13 cellular contexts compared by ENCODE assay signal in genomic region chr2:43134571-43134889, GRCh38.
DNase-seq lines count a peak whose midpoint lies in the region; ATAC-seq and TF ChIP-seq lines count a peak whose summit lies in the region.
"Had no signal": no experiment of that assay in that cellular context is flagged by ENCODE, and none has a peak within 500 bp of the region (broad histone marks: within the 10 kb centered on the region; RNA-seq: fewer than 3 reads in every experiment).

No MANE protein-coding gene starts in this region.

- peaks cover 61% of the 10 kb centered on the region for H3K4me1 ChIP-seq in left ventricle myocardium inferior
- peaks cover 85% of the 10 kb centered on the region for H3K4me1 ChIP-seq in lower lobe of right lung

- TF ChIP-seq CTCF in left ventricle myocardium inferior (IDR thresholded peaks at IDR 0.05; ENCODE audit: borderline replicate concordance) = no peak
- TF ChIP-seq CTCF in lower lobe of right lung (IDR thresholded peaks at IDR 0.05) = no peak

- ATAC-seq in Right ventricle myocardium inferior (no peak), lower lobe of right lung (peak in 1 of 2 donors; percentile 0), GM18867 (IDR thresholded peaks at IDR 0.05; ENCODE audit: unreplicated experiment) (no peak), GM21390 (IDR thresholded peaks at IDR 0.05; ENCODE audit: unreplicated experiment) (no peak)

- no peaks in the 10 kb centered on the region for H3K27me3 Mint-ChIP-seq in activated T-helper 2 cell treated with anti-CD3 and anti-CD28 coated beads, Interferon-gamma antibody, Interleukin-2, Interleukin-4, amounts not matched to agents 10 μg/mL and 5 μg/mL and 100 μg/mL, durations not matched to agents 14 hours and 24 hours and 36 hours (ENCODE audit: low read depth)

- H3K36me3 Mint-ChIP-seq in activated T-helper 2 cell treated with anti-CD3 and anti-CD28 coated beads, Interferon-gamma antibody, Interleukin-2, Interleukin-4, amounts not matched to agents 10 μg/mL and 5 μg/mL and 100 μg/mL, durations not matched to agents 14 hours and 24 hours and 36 hours (ENCODE audit: low read depth) = peaks cover 14% of the 10 kb centered on the region

- H3K27me3 ChIP-seq in left ventricle myocardium inferior (ENCODE audit: low read depth) = no peaks in the 10 kb centered on the region
- no peaks in the 10 kb centered on the region for H3K27me3 ChIP-seq in lower lobe of right lung (ENCODE audit: low read depth)

- H3K36me3 ChIP-seq in left ventricle myocardium inferior (no peaks in the 10 kb centered on the region), lower lobe of right lung (no peaks in the 10 kb centered on the region)

- H3K4me3 ChIP-seq in left ventricle myocardium inferior (no peak overlapping the region), lower lobe of right lung (no peak overlapping the region)
- H3K4me3 ChIP-seq: GM23248 had no signal

- H3K9me3 ChIP-seq in left ventricle myocardium inferior (replicated peaks) (no peaks in the 10 kb centered on the region), lower lobe of right lung (no peaks in the 10 kb centered on the region)

- H3K4me1 Mint-ChIP-seq in activated T-helper 2 cell treated with anti-CD3 and anti-CD28 coated beads, Interferon-gamma antibody, Interleukin-2, Interleukin-4, amounts not matched to agents 10 μg/mL and 5 μg/mL and 100 μg/mL, durations not matched to agents 14 hours and 24 hours and 36 hours (ENCODE audit: low read depth) = peaks cover 82% of the 10 kb centered on the region

- no peaks in the 10 kb centered on the region for H3K9me3 Mint-ChIP-seq in activated T-helper 2 cell treated with anti-CD3 and anti-CD28 coated beads, Interferon-gamma antibody, Interleukin-2, Interleukin-4, amounts not matched to agents 10 μg/mL and 5 μg/mL and 100 μg/mL, durations not matched to agents 14 hours and 24 hours and 36 hours

- no peak overlapping the region for H3K4me3 Mint-ChIP-seq in activated T-helper 2 cell treated with anti-CD3 and anti-CD28 coated beads, Interferon-gamma antibody, Interleukin-2, Interleukin-4, amounts not matched to agents 10 μg/mL and 5 μg/mL and 100 μg/mL, durations not matched to agents 14 hours and 24 hours and 36 hours (ENCODE audit: low read depth)

- intact Hi-C loops in left ventricle myocardium inferior (cut with micrococcal nuclease) (loop anchor here (10.0 kb wide), 2 partner anchors 90 to 310 kb away; partner anchors contain the start of gene ZFP36L2), Right ventricle myocardium inferior (cut with DNase I) (no loop called here), lower lobe of right lung (cut with DNase I) (no loop called here)
- intact Hi-C loops in activated T-helper 2 cell treated with anti-CD3 and anti-CD28 coated beads, Interferon-gamma antibody, Interleukin-2, Interleukin-4, amounts not matched to agents 10 μg/mL and 5 μg/mL and 100 μg/mL, durations not matched to agents 14 hours and 24 hours and 36 hours (cut with micrococcal nuclease) = loop anchor here (5.0 to 10.0 kb wide), 5 partner anchors 77 to 1033 kb away; partner anchors contain the start of genes DYNC2LI1 and PPM1B

- peak overlapping the region; percentile 46 for H3K27ac ChIP-seq in left ventricle myocardium inferior (replicated peaks)
- H3K27ac ChIP-seq in lower lobe of right lung = peak overlapping the region; percentile 88
- H3K27ac ChIP-seq: epithelial cell of prostate, GM23248, VCaP had no signal

- H3K27ac Mint-ChIP-seq in activated T-helper 2 cell treated with anti-CD3 and anti-CD28 coated beads, Interferon-gamma antibody, Interleukin-2, Interleukin-4, amounts not matched to agents 10 μg/mL and 5 μg/mL and 100 μg/mL, durations not matched to agents 14 hours and 24 hours and 36 hours = peak overlapping the region; percentile 96

- DNase-seq in left ventricle myocardium inferior = no peak
- DNase-seq in Right ventricle myocardium inferior (ENCODE audit: missing footprints) = no peak
- DNase-seq in activated T-helper 2 cell treated with anti-CD3 and anti-CD28 coated beads, Interferon-gamma antibody, Interleukin-2, Interleukin-4, amounts not matched to agents 10 μg/mL and 5 μg/mL and 100 μg/mL, durations not matched to agents 14 hours and 24 hours and 36 hours (ENCODE audit: low spot score) = no peak
- no peak for DNase-seq in lower lobe of right lung
- no peak for DNase-seq in NCI-H524 treated with DMSO at 0.1 percent for 48 hours (lab: John Stamatoyannopoulos, UW)
- no peak for DNase-seq in stimulated activated CD4-positive, alpha-beta T cell treated with anti-CD3 and anti-CD28 coated beads, Interleukin-1b, Interleukin-23, amount 100 ng/mL, for 48 hours
- DNase-seq: GM23248, mesendoderm, NCI-H2227 treated with DMSO at 0.1 percent for 48 hours had no signal

Comparison
In these comparisons a context has a peak if more than half of its experiments do, and no peak if none do; other contexts are left out.
1. intact Hi-C loops: an anchor here in left ventricle myocardium inferior (10.0 kb wide) and activated T-helper 2 cell treated with anti-CD3 and anti-CD28 coated beads, Interferon-gamma antibody, Interleukin-2, Interleukin-4, amounts not matched to agents 10 μg/mL and 5 μg/mL and 100 μg/mL, durations not matched to agents 14 hours and 24 hours and 36 hours (5.0 to 10.0 kb wide); none called in Right ventricle myocardium inferior and lower lobe of right lung.